ENCODE assay signal across 1 cellular context in the genomic region with DNA sequence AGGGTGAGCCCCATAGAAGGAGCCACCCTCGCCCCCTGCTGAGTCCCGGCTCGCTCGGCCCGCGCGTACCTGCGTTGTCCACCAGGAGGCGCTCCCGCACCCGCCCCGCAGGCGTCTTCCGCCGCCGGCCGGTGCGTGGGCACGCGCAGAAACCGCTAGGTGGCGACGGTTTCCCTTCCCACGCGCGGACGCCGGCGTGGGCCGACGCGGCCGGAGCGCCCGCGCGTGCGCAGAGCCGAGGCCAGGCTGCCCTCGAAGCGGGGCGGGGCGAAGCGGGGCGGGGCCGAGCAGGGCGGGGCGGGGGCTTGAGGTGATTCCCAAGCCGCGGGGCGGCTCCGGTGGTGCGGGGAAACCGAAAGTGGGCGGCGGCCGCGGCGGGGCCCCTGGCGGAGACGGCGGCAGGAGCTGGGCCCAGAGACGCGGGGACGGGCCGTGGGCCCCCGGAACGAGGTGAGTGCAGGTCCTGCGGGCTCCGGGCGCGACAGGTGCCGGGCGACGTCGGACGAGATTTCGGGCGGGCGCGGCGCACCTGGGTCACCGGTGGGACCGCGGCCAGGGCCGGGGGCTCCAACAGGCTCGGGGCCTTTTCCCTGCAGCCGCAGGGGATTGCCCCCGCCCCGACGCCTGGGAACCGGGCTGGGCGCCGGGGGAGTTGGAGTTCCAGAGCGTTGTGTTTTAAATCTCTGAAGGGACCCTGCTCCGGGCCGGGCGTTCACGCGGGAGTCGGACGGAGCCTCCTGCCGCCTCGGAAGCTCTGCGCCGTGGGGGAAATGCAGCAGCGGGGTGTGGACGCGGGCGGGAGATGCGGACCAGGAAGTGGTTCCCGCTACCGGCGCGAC.
TF ChIP-seq lines count a peak whose summit lies in the region.

A gene with protein sequence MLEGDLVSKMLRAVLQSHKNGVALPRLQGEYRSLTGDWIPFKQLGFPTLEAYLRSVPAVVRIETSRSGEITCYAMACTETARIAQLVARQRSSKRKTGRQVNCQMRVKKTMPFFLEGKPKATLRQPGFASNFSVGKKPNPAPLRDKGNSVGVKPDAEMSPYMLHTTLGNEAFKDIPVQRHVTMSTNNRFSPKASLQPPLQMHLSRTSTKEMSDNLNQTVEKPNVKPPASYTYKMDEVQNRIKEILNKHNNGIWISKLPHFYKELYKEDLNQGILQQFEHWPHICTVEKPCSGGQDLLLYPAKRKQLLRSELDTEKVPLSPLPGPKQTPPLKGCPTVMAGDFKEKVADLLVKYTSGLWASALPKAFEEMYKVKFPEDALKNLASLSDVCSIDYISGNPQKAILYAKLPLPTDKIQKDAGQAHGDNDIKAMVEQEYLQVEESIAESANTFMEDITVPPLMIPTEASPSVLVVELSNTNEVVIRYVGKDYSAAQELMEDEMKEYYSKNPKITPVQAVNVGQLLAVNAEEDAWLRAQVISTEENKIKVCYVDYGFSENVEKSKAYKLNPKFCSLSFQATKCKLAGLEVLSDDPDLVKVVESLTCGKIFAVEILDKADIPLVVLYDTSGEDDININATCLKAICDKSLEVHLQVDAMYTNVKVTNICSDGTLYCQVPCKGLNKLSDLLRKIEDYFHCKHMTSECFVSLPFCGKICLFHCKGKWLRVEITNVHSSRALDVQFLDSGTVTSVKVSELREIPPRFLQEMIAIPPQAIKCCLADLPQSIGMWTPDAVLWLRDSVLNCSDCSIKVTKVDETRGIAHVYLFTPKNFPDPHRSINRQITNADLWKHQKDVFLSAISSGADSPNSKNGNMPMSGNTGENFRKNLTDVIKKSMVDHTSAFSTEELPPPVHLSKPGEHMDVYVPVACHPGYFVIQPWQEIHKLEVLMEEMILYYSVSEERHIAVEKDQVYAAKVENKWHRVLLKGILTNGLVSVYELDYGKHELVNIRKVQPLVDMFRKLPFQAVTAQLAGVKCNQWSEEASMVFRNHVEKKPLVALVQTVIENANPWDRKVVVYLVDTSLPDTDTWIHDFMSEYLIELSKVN (plus strand): TSS at position 308 of the 839 bp plus-strand sequence. CDS start 16,370 bp downstream, outside the sequence.

TF ChIP-seq in HCT116, 20 proteins besides CTCF, POLR2A, EP300 and RAD21 (continued from another document):
- no peak for TF ChIP-seq SP1 (IDR thresholded peaks at IDR 0.05; ENCODE audit: low read depth)
- TF ChIP-seq, protein P1, sequence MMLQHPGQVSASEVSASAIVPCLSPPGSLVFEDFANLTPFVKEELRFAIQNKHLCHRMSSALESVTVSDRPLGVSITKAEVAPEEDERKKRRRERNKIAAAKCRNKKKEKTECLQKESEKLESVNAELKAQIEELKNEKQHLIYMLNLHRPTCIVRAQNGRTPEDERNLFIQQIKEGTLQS (IDR thresholded peaks at IDR 0.05), result no peak
- no peak for TF ChIP-seq CEBPB (IDR thresholded peaks at IDR 0.05; ENCODE audit: low read depth)
- peak; percentile 66 for TF ChIP-seq ZFX (IDR thresholded peaks at IDR 0.05)
- peak; percentile 36; the same call in 1 of the 2 replicates for TF ChIP-seq POLR2AphosphoS5 (IDR thresholded peaks at IDR 0.05; ENCODE audit: low read depth, low read length)
- TF ChIP-seq SRF (IDR thresholded peaks at IDR 0.05; ENCODE audit: low read depth), result no peak
- peak; percentile 78 for TF ChIP-seq YY1 (IDR thresholded peaks at IDR 0.05; ENCODE audit: extremely low read depth, insufficient replicate concordance, low read depth, low read length)
- TF ChIP-seq ZNF274 (IDR thresholded peaks at IDR 0.05; ENCODE audit: low read depth, low read length), result no peak
- TF ChIP-seq, protein P2, sequence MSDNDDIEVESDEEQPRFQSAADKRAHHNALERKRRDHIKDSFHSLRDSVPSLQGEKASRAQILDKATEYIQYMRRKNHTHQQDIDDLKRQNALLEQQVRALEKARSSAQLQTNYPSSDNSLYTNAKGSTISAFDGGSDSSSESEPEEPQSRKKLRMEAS (IDR thresholded peaks at IDR 0.05), result peak; percentile 18; the same call in 1 of the 2 replicates
TF ChIP-seq in HCT116: peak in this region for 9.
